15 cellular contexts compared by ENCODE assay signal in the genomic region with DNA sequence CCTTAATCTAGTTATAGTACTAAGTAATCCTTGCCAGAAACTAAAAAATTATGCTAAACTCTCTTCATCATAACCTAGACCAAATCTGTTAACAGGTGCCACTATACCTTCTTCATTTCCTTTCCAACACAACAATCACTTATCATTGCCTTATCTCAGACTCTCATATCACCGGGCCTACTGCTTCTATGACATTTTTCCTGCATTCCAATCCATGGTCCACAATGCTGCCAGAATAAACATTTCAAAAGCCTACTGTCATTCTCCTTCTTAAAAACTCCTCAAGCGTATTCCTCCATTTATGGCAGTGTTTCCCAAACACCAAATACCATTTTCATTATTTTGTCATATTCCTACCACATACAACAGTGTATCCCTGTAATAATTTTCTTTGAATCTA. TPM values are rescaled to one million over a fixed set of nuclear protein-coding genes. Genes with fewer than 3 reads are reported as not detected.
A peak's percentile ranks its signal among the peaks of the same experiment; 100 is the strongest.
DNase-seq lines count a peak whose midpoint lies in the region; ATAC-seq and TF ChIP-seq lines count a peak whose summit lies in the region.
"Had no signal": no experiment of that assay in that cellular context is flagged by ENCODE, and none has a peak within 500 bp of the region (broad histone marks: within the 10 kb centered on the region; RNA-seq: fewer than 3 reads in every experiment).

No MANE protein-coding gene starts in this region.

- H3K27me3 ChIP-seq in CD8-positive, alpha-beta T cell (ENCODE audit: insufficient read depth, low read length): no peaks in the 10 kb centered on the region
- H3K27me3 ChIP-seq in psoas muscle (ENCODE audit: insufficient read depth in 3 of 3, low read length in 2 of 3) (no peaks in the 10 kb centered on the region), endodermal cell (ENCODE audit: control insufficient read depth, insufficient read depth, low read length, poor library complexity, severe bottlenecking) (no peaks in the 10 kb centered on the region)
- H3K27me3 ChIP-seq: BE2C had no signal

- ATAC-seq in CD8-positive, alpha-beta T cell: no peak
- ATAC-seq in left ventricle myocardium superior (peak; percentile 9), psoas muscle (no peak), HG03469 (IDR thresholded peaks at IDR 0.05; ENCODE audit: unreplicated experiment) (no peak)

- no peak for TF ChIP-seq CTCF in CD8-positive, alpha-beta T cell (IDR thresholded peaks at IDR 0.05)
- no peak for TF ChIP-seq CTCF in psoas muscle (IDR thresholded peaks at IDR 0.05)
- no peak for TF ChIP-seq CTCF in endodermal cell (conservative IDR thresholded peaks at IDR 0.05)

- H3K9ac ChIP-seq in endodermal cell (ENCODE audit: extremely low read depth, low read length, poor library complexity, severe bottlenecking): no peak overlapping the region

- CTCF ChIA-PET in CD8-positive, alpha-beta T cell (lab: Charles Lee): no interaction called here

- H3K4me1 Mint-ChIP-seq in CD8-positive, alpha-beta T cell (ENCODE audit: low read depth): peaks cover 79% of the 10 kb centered on the region
- H3K4me1 Mint-ChIP-seq in endodermal cell: peaks cover 2% of the 10 kb centered on the region

- DNase-seq in CD8-positive, alpha-beta T cell: no peak
- DNase-seq in NCI-H226 (peak; percentile 63), left ventricle myocardium superior (no peak), psoas muscle (no peak), endodermal cell (no peak)
- no peak for DNase-seq in NK-92 treated with Interleukin-12 subunit alpha and Interleukin-12 subunit beta, amount 100 ng/mL, for 24 hours (lab: John Stamatoyannopoulos, UW)
- DNase-seq in activated CD4-positive, alpha-beta T cell treated with anti-CD3 and anti-CD28 coated beads for 4 hours: no peak
- DNase-seq: activated CD8-positive, alpha-beta memory T cell treated with anti-CD3 and anti-CD28 coated beads, Interleukin-2, amount 50 U/mL, for 4 hours; BE2C; DMS53; NCI-H69; posterior cingulate gyrus; RPMI8226; substantia nigra had no signal

- peak overlapping the region; percentile 7 for H3K27ac Mint-ChIP-seq in CD8-positive, alpha-beta T cell
- H3K27ac Mint-ChIP-seq in endodermal cell: no peak overlapping the region

- H3K9me3 Mint-ChIP-seq in CD8-positive, alpha-beta T cell: no peaks in the 10 kb centered on the region
- H3K9me3 Mint-ChIP-seq in endodermal cell: no peaks in the 10 kb centered on the region

- peaks cover 49% of the 10 kb centered on the region for H3K36me3 Mint-ChIP-seq in CD8-positive, alpha-beta T cell
- peaks cover 6% of the 10 kb centered on the region for H3K36me3 Mint-ChIP-seq in endodermal cell (ENCODE audit: low read depth)

- no peaks in the 10 kb centered on the region for H3K27me3 Mint-ChIP-seq in CD8-positive, alpha-beta T cell (ENCODE audit: low read depth)
- H3K27me3 Mint-ChIP-seq in endodermal cell (ENCODE audit: insufficient read depth): no peaks in the 10 kb centered on the region

- intact Hi-C loops in CD8-positive, alpha-beta T cell (cut with DNase I, micrococcal nuclease): loop anchor here in 1 of 2 experiments (10.0 kb wide), 1 partner anchor 408 kb away; the partner anchor contains the start of genes NR6A1 and OLFML2A
- intact Hi-C loops in left ventricle myocardium superior (cut with micrococcal nuclease) (no loop called here), psoas muscle (cut with DNase I) (no loop called here)

- H3K4me3 Mint-ChIP-seq in CD8-positive, alpha-beta T cell: no peak overlapping the region
- no peak overlapping the region for H3K4me3 Mint-ChIP-seq in endodermal cell

- H3K4me3 ChIP-seq in CD8-positive, alpha-beta T cell (ENCODE audit: low read depth, low read length): no peak overlapping the region
- no peak overlapping the region for H3K4me3 ChIP-seq in psoas muscle
- H3K4me3 ChIP-seq in endodermal cell (ENCODE audit: low read length): no peak overlapping the region

- no peaks in the 10 kb centered on the region for H3K9me3 ChIP-seq in CD8-positive, alpha-beta T cell (ENCODE audit: low read length)
- H3K9me3 ChIP-seq in psoas muscle (no peaks in the 10 kb centered on the region), endodermal cell (ENCODE audit: control insufficient read depth, low read length) (peaks cover 5% of the 10 kb centered on the region)
- H3K9me3 ChIP-seq: BE2C had no signal

- 53 to 64% (median 60%) methylated on average over 2 of the region's 2 CpGs for WGBS in psoas muscle, 3 donors
- WGBS in endodermal cell (ENCODE audit: insufficient coverage in 1 of 2, insufficient read length in 1 of 2), 2 experiments: 89 to 93% methylated on average over 2 of the region's 2 CpGs

- no peaks in the 10 kb centered on the region for H3K36me3 ChIP-seq in CD8-positive, alpha-beta T cell (ENCODE audit: insufficient read depth, low read length)
- H3K36me3 ChIP-seq in psoas muscle (ENCODE audit: insufficient read depth in 1 of 2, low read depth in 1 of 2): peaks cover 3 to 6% of the 10 kb centered on the region in 2 donors
- peaks cover 23% of the 10 kb centered on the region for H3K36me3 ChIP-seq in endodermal cell (ENCODE audit: control insufficient read depth, insufficient read depth, low read length)
- H3K36me3 ChIP-seq: BE2C had no signal

- POLR2A ChIA-PET in CD8-positive, alpha-beta T cell (lab: Charles Lee): no interaction called here

- H3K27ac ChIP-seq in CD8-positive, alpha-beta T cell (ENCODE audit: low read depth, low read length): no peak overlapping the region
- H3K27ac ChIP-seq in psoas muscle: peak overlapping the region; percentile 99
- no peak overlapping the region for H3K27ac ChIP-seq in endodermal cell (ENCODE audit: low read depth, low read length)

- H3K4me1 ChIP-seq in CD8-positive, alpha-beta T cell (ENCODE audit: insufficient read depth, low read length): peaks cover 27% of the 10 kb centered on the region
- H3K4me1 ChIP-seq in psoas muscle (peaks cover 77% of the 10 kb centered on the region), endodermal cell (ENCODE audit: control insufficient read depth, insufficient read depth, low read length) (no peaks in the 10 kb centered on the region)
- H3K4me1 ChIP-seq: BE2C had no signal

RNA-seq across cellular contexts. Expression of gene PPP6C, which starts 6.5 kb away (rescaled TPM):
- total RNA-seq in CD8-positive, alpha-beta T cell: 10 to 100 TPM; 37.8 to 38.3 TPM
- total RNA-seq in left ventricle myocardium superior (35.9 TPM), psoas muscle (10 to 100 TPM; 51.4 to 91.6 (median 66.6) TPM), endodermal cell (10 to 100 TPM; 38.2 to 49.6 TPM)
- polyA plus RNA-seq in psoas muscle: 10 to 100 TPM; 29.9 to 66.8 (median 47.3) TPM
- polyA plus RNA-seq in endodermal cell (2013, experiment 1 of 2): 31.8 TPM
- 29.4 TPM for polyA plus RNA-seq in endodermal cell (2013, experiment 2 of 2)

RNA-seq across cellular contexts. Expression of gene RABEPK, which starts 17.3 kb away (rescaled TPM):
- 1 to 10 TPM; 6.2 to 6.9 TPM for total RNA-seq in CD8-positive, alpha-beta T cell
- total RNA-seq in left ventricle myocardium superior: 9.0 TPM
- 10 to 100 TPM in 2 of 4 donors, 1 to 10 TPM in 2; 8.8 to 12.5 (median 9.7) TPM for total RNA-seq in psoas muscle
- polyA plus RNA-seq in psoas muscle: 10 to 100 TPM; 15.4 to 34.5 (median 19.9) TPM
- 10 to 100 TPM; 19.3 to 19.7 TPM for total RNA-seq in endodermal cell
- 19.6 TPM for polyA plus RNA-seq in endodermal cell (2013, experiment 1 of 2)
- polyA plus RNA-seq in endodermal cell (2013, experiment 2 of 2): 18.7 TPM

RNA-seq across cellular contexts. Expression of gene SCAI, which starts 39.7 kb away (rescaled TPM):
- 1 to 10 TPM; 5.7 to 6.3 TPM for total RNA-seq in CD8-positive, alpha-beta T cell
- 3.8 TPM for total RNA-seq in left ventricle myocardium superior
- total RNA-seq in psoas muscle: 1 to 10 TPM; 1.8 to 5.2 (median 3.4) TPM
- polyA plus RNA-seq in psoas muscle: 1 to 10 TPM in 1 of 3 donors, under 1 TPM in 2; 0.39 to 1.5 (median 0.80) TPM
- total RNA-seq in endodermal cell: 10 to 100 TPM; 22.9 to 34.7 TPM
- polyA plus RNA-seq in endodermal cell (2013, experiment 1 of 2): 10.9 TPM
- 12.0 TPM for polyA plus RNA-seq in endodermal cell (2013, experiment 2 of 2)

RNA-seq across cellular contexts. Expression of gene HSPA5, which starts 58.1 kb away (rescaled TPM):
- 100 to 1,000 TPM; 354 to 372 TPM for total RNA-seq in CD8-positive, alpha-beta T cell
- total RNA-seq in left ventricle myocardium superior: 183 TPM
- 100 to 1,000 TPM in 1 of 4 donors, 10 to 100 TPM in 3; 53.2 to 160 (median 84.6) TPM for total RNA-seq in psoas muscle
- 100 to 1,000 TPM in 1 of 3 donors, 10 to 100 TPM in 2; 76.7 to 179 (median 94.3) TPM for polyA plus RNA-seq in psoas muscle
- 100 to 1,000 TPM; 245 to 487 TPM for total RNA-seq in endodermal cell
- 252 TPM for polyA plus RNA-seq in endodermal cell (2013, experiment 1 of 2)
- polyA plus RNA-seq in endodermal cell (2013, experiment 2 of 2): 282 TPM
